ENCODE assay signal across 12 cellular contexts in genomic region chr3:192128922-192129321, GRCh38.
DNase-seq lines count a peak whose midpoint lies in the region; ATAC-seq lines count a peak whose summit lies in the region.
"Had no signal": no experiment of that assay in that cellular context is flagged by ENCODE, and none has a peak within 500 bp of the region (broad histone marks: within the 10 kb centered on the region; RNA-seq: fewer than 3 reads in every experiment).

No MANE protein-coding gene starts in this region.

- peaks cover 3% of the 10 kb centered on the region for H3K9me3 Mint-ChIP-seq in stimulated activated memory B cell treated with anti-CD40 and anti-IgM and Interleukin-4, amounts not matched to agents 10 μg/mL and 1 μg/mL and 100 μg/mL, for 72 hours

- no peaks in the 10 kb centered on the region for H3K36me3 Mint-ChIP-seq in stimulated activated memory B cell treated with anti-CD40 and anti-IgM and Interleukin-4, amounts not matched to agents 10 μg/mL and 1 μg/mL and 100 μg/mL, for 72 hours

- H3K4me1 Mint-ChIP-seq in stimulated activated memory B cell treated with anti-CD40 and anti-IgM and Interleukin-4, amounts not matched to agents 10 μg/mL and 1 μg/mL and 100 μg/mL, for 72 hours, result no peaks in the 10 kb centered on the region

- DNase-seq in NCI-H510A treated with DMSO at 0.1 percent for 48 hours (lab: John Stamatoyannopoulos, UW), result peak; percentile 27
- DNase-seq in NCI-H510A (lab: John Stamatoyannopoulos, UW), result no peak
- DNase-seq in HuH-7 (ENCODE audit: low spot score), result peak; percentile 20
- DNase-seq in stimulated activated CD4-positive, alpha-beta T cell treated with anti-CD3 and anti-CD28 coated beads, Interleukin-2, amount 100 ng/mL, for 48 hours, result no peak
- DNase-seq in GM03348 (ENCODE audit: low spot score), result no peak
- no peak for DNase-seq in NCI-H2196 (lab: John Stamatoyannopoulos, UW; ENCODE audit: unreplicated experiment)
- DNase-seq: activated CD4-positive, alpha-beta T cell treated with anti-CD3 and anti-CD28 coated beads for 1 hour; effector memory CD4-positive, alpha-beta T cell; SHP77 treated with DMSO at 0.1 percent for 48 hours had no signal

- no peak overlapping the region for H3K27ac Mint-ChIP-seq in stimulated activated memory B cell treated with anti-CD40 and anti-IgM and Interleukin-4, amounts not matched to agents 10 μg/mL and 1 μg/mL and 100 μg/mL, for 72 hours

- ATAC-seq in HG02642 (IDR thresholded peaks at IDR 0.05; ENCODE audit: poor library complexity, unreplicated experiment), result peak; percentile 71
- ATAC-seq in stimulated activated memory B cell treated with anti-CD40 and anti-IgM and Interleukin-4, amounts not matched to agents 10 μg/mL and 1 μg/mL and 100 μg/mL, for 72 hours, result peak; percentile 47

- no peaks in the 10 kb centered on the region for H3K27me3 Mint-ChIP-seq in stimulated activated memory B cell treated with anti-CD40 and anti-IgM and Interleukin-4, amounts not matched to agents 10 μg/mL and 1 μg/mL and 100 μg/mL, for 72 hours

- H3K4me3 Mint-ChIP-seq in stimulated activated memory B cell treated with anti-CD40 and anti-IgM and Interleukin-4, amounts not matched to agents 10 μg/mL and 1 μg/mL and 100 μg/mL, for 72 hours, result no peak overlapping the region
- H3K4me3 Mint-ChIP-seq: neural crest cell had no signal

Comparison
In these comparisons a context has a peak if more than half of its experiments do, and no peak if none do; other contexts are left out.
1. DNase-seq: peak in NCI-H510A treated with DMSO at 0.1 percent for 48 hours (single experiment) and HuH-7 (single experiment); none in NCI-H510A (single experiment), stimulated activated CD4-positive, alpha-beta T cell treated with anti-CD3 and anti-CD28 coated beads, Interleukin-2, amount 100 ng/mL, for 48 hours (0 of 2), GM03348 (single experiment) and NCI-H2196 (single experiment).